7 cellular contexts compared by ENCODE assay signal in genomic region chr17:27918498-27918897, GRCh38.
"Had no signal": no experiment of that assay in that cellular context is flagged by ENCODE, and none has a peak within 500 bp of the region (broad histone marks: within the 10 kb centered on the region; RNA-seq: fewer than 3 reads in every experiment).

No MANE protein-coding gene starts in this region.

- FAIRE-seq: H54, HTR-8/SVneo had no signal

- H2AFZ ChIP-seq: GM23248 had no signal

- DNase-seq: GM23248, GOT3, H9, HCEC 1CT, KG1 had no signal

- H3K27ac ChIP-seq: GM23248 had no signal

- H3K9ac ChIP-seq: GM23248 had no signal

- H3K4me3 ChIP-seq: GM23248 had no signal
